ENCODE assay signal across 17 cellular contexts in the genomic region with DNA sequence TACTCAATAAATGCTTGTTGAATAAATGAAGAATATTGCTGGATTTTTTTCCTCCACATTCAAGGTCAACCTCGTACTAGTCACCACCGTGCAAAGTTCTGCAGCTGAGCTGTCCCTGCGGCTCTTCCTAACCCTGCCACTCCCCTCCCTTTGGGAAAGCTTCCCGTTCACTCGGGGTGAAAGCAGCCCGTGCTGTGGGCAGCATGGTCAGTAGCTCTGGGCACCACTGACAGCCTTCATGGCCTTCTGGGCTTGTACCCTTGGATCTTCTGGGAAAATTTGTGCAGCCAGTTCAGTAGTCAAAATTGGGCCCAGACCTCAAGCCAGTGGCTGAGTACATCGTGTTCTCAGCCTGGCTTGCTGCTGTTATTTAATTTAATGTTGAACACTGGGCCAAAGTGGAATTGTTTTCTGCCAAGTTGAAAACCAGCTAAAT.
A peak's percentile ranks its signal among the peaks of the same experiment; 100 is the strongest.
DNase-seq lines count a peak whose midpoint lies in the region; ATAC-seq and TF ChIP-seq lines count a peak whose summit lies in the region.
"Had no signal": no experiment of that assay in that cellular context is flagged by ENCODE, and none has a peak within 500 bp of the region (broad histone marks: within the 10 kb centered on the region; RNA-seq: fewer than 3 reads in every experiment).

No MANE protein-coding gene starts in this region.

- H3K4me1 Mint-ChIP-seq in activated CD8-positive, alpha-beta T cell treated with anti-CD3 and anti-CD28 coated beads, Interleukin-2, amount 10 ng/mL, durations not matched to agents 7 days and 5 days (ENCODE audit: low read depth) = no peaks in the 10 kb centered on the region

- POLR2A ChIA-PET in activated CD8-positive, alpha-beta T cell treated with anti-CD3 and anti-CD28 coated beads, Interleukin-2, amount 10 ng/mL, durations not matched to agents 7 days and 5 days (lab: Charles Lee) = no interaction called here

- H3K27me3 Mint-ChIP-seq in activated CD8-positive, alpha-beta T cell treated with anti-CD3 and anti-CD28 coated beads, Interleukin-2, amount 10 ng/mL, durations not matched to agents 7 days and 5 days (ENCODE audit: low read depth) = no peaks in the 10 kb centered on the region
- H3K27me3 Mint-ChIP-seq: natural killer cell treated with Interleukin-12 subunit alpha and Interleukin-12 subunit beta and Interleukin-15 and Interleukin-18, amount 100 ng/mL, for 72 hours had no signal

- no peak overlapping the region for H3K27ac Mint-ChIP-seq in activated CD8-positive, alpha-beta T cell treated with anti-CD3 and anti-CD28 coated beads, Interleukin-2, amount 10 ng/mL, durations not matched to agents 7 days and 5 days
- H3K27ac Mint-ChIP-seq: natural killer cell treated with Interleukin-12 subunit alpha and Interleukin-12 subunit beta and Interleukin-15 and Interleukin-18, amount 100 ng/mL, for 72 hours had no signal

- ATAC-seq in body of pancreas = peak; percentile 42
- peak; percentile 58 to 78 for ATAC-seq in left cardiac atrium
- peak; percentile 12 to 54 for ATAC-seq in upper lobe of left lung (ENCODE audit: low FRiP score in 2 of 2)
- no peak for ATAC-seq in activated CD8-positive, alpha-beta T cell treated with anti-CD3 and anti-CD28 coated beads, Interleukin-2, amount 10 ng/mL, durations not matched to agents 7 days and 5 days
- ATAC-seq: natural killer cell treated with Interleukin-12 subunit alpha and Interleukin-12 subunit beta and Interleukin-15 and Interleukin-18, amount 100 ng/mL, for 72 hours; stimulated activated naive CD8-positive, alpha-beta T cell treated with anti-CD3 and anti-CD28 coated beads, Interleukin-15, Interleukin-2, amounts not matched to agents 100 U/mL and 50 U/mL, for 24 hours had no signal

- H3K4me3 Mint-ChIP-seq in activated CD8-positive, alpha-beta T cell treated with anti-CD3 and anti-CD28 coated beads, Interleukin-2, amount 10 ng/mL, durations not matched to agents 7 days and 5 days = no peak overlapping the region
- H3K4me3 Mint-ChIP-seq: natural killer cell treated with Interleukin-12 subunit alpha and Interleukin-12 subunit beta and Interleukin-15 and Interleukin-18, amount 100 ng/mL, for 72 hours had no signal

- no peaks in the 10 kb centered on the region for H3K36me3 ChIP-seq in body of pancreas (replicated peaks in 1 of 2; ENCODE audit: insufficient read depth in 1 of 2, low read depth in 2 of 2)
- peaks cover 0 to 11% (median 0%) of the 10 kb centered on the region in 4 donors for H3K36me3 ChIP-seq in upper lobe of left lung
- H3K36me3 ChIP-seq: cardiac muscle cell had no signal

- no peak overlapping the region for H3K27ac ChIP-seq in body of pancreas
- peak overlapping the region; percentile 16 to 49 (median 30) for H3K27ac ChIP-seq in upper lobe of left lung
- H3K27ac ChIP-seq: cardiac muscle cell, VCaP had no signal

- no peaks in the 10 kb centered on the region for H3K9me3 Mint-ChIP-seq in activated CD8-positive, alpha-beta T cell treated with anti-CD3 and anti-CD28 coated beads, Interleukin-2, amount 10 ng/mL, durations not matched to agents 7 days and 5 days (ENCODE audit: insufficient read depth)

- H3K4me1 ChIP-seq in body of pancreas (no peaks in the 10 kb centered on the region), upper lobe of left lung (peaks cover 0 to 17% (median 4%) of the 10 kb centered on the region in 4 donors)

- H3K27me3 ChIP-seq in body of pancreas = no peaks in the 10 kb centered on the region
- no peaks in the 10 kb centered on the region for H3K27me3 ChIP-seq in upper lobe of left lung
- H3K27me3 ChIP-seq: cardiac muscle cell had no signal

- DNase-seq in body of pancreas = peak in 2 of 4 donors; percentile 7 to 15
- DNase-seq in left cardiac atrium = peak; percentile 33
- DNase-seq in pons (ENCODE audit: low spot score) = peak; percentile 14
- DNase-seq in upper lobe of left lung = no peak
- no peak for DNase-seq in activated CD8-positive, alpha-beta T cell treated with anti-CD3 and anti-CD28 coated beads, Interleukin-2, amount 10 ng/mL, durations not matched to agents 7 days and 5 days
- no peak for DNase-seq in COR-L47 (lab: John Stamatoyannopoulos, UW)
- DNase-seq in NCI-H69 (lab: John Stamatoyannopoulos, UW) = no peak
- DNase-seq: activated naive CD4-positive, alpha-beta T cell treated with Interleukin-2 at 50 U/mL for 16 hours; IMR-90; NCI-H1105; NCI-H446 treated with DMSO at 0.1 percent for 48 hours; OCI-M1; SK-N-SH; stimulated activated naive CD8-positive, alpha-beta T cell treated with anti-CD3 and anti-CD28 coated beads, Interleukin-15, Interleukin-2, amounts not matched to agents 100 U/mL and 50 U/mL, for 24 hours had no signal

- intact Hi-C loops in body of pancreas (cut with DNase I) (no loop called here), left cardiac atrium (cut with DNase I) (no loop called here)

- H3K9me3 ChIP-seq in body of pancreas = no peaks in the 10 kb centered on the region
- no peaks in the 10 kb centered on the region for H3K9me3 ChIP-seq in upper lobe of left lung
- H3K9me3 ChIP-seq: SK-N-SH had no signal

- 85 to 89% methylated on average over 7 of the region's 7 CpGs for WGBS in body of pancreas, 2 donors
- 80 to 88% methylated on average over 7 of the region's 7 CpGs for WGBS in upper lobe of left lung, 2 donors

- TF ChIP-seq EP300 in upper lobe of left lung (IDR thresholded peaks at IDR 0.05) = peak in 1 of 4 donors; percentile 10

- CTCF ChIA-PET in activated CD8-positive, alpha-beta T cell treated with anti-CD3 and anti-CD28 coated beads, Interleukin-2, amount 10 ng/mL, durations not matched to agents 7 days and 5 days (lab: Charles Lee) = no interaction called here

- H3K36me3 Mint-ChIP-seq in activated CD8-positive, alpha-beta T cell treated with anti-CD3 and anti-CD28 coated beads, Interleukin-2, amount 10 ng/mL, durations not matched to agents 7 days and 5 days (ENCODE audit: low read depth) = no peaks in the 10 kb centered on the region

- no peak overlapping the region for H3K4me3 ChIP-seq in body of pancreas
- no peak overlapping the region for H3K4me3 ChIP-seq in upper lobe of left lung
- H3K4me3 ChIP-seq: cardiac muscle cell had no signal

- TF ChIP-seq CTCF in body of pancreas (IDR thresholded peaks at IDR 0.05) (no peak), upper lobe of left lung (IDR thresholded peaks at IDR 0.05) (no peak)

- TF ChIP-seq POLR2A in body of pancreas (IDR thresholded peaks at IDR 0.05) = no peak
- TF ChIP-seq POLR2A in upper lobe of left lung (IDR thresholded peaks at IDR 0.05) = no peak

Comparison
In these comparisons a context has a peak if more than half of its experiments do, and no peak if none do; other contexts are left out.
1. DNase-seq: peak in left cardiac atrium (single experiment) and pons (single experiment); none in upper lobe of left lung (0 of 2), activated CD8-positive, alpha-beta T cell treated with anti-CD3 and anti-CD28 coated beads, Interleukin-2, amount 10 ng/mL, durations not matched to agents 7 days and 5 days (single experiment), COR-L47 (single experiment) and NCI-H69 (single experiment).
2. H3K27ac ChIP-seq: peak in upper lobe of left lung (4 of 4); none in body of pancreas (0 of 4).